In genomic region chr17:49433000-49433694, GRCh38 we compare ENCODE assay signal across 21 cellular contexts. TPM values are rescaled to one million over a fixed set of nuclear protein-coding genes. Genes with fewer than 3 reads are reported as not detected.
A peak's percentile ranks its signal among the peaks of the same experiment; 100 is the strongest.
DNase-seq lines count a peak whose midpoint lies in the region; ATAC-seq, FAIRE-seq and TF ChIP-seq lines count a peak whose summit lies in the region.
"Had no signal": no experiment of that assay in that cellular context is flagged by ENCODE, and none has a peak within 500 bp of the region (broad histone marks: within the 10 kb centered on the region; RNA-seq: fewer than 3 reads in every experiment).

No MANE protein-coding gene starts in this region.

- no peaks in the 10 kb centered on the region for H4K20me1 ChIP-seq in H1 (replicated peaks in 1 of 2; ENCODE audit: control insufficient read depth in 1 of 2, insufficient read depth in 2 of 2, low read length in 2 of 2)

- H3K9ac ChIP-seq in H1 (replicated peaks in 1 of 4; ENCODE audit: extremely low read depth in 1 of 4, low read depth in 3 of 4, low read length in 3 of 4) (0 out of 7 replicates have a peak overlapping the region, but pooled peaks of 1 of the 4 experiments have one; percentile 8), liver (ENCODE audit: low read depth in 1 of 2, low read length in 2 of 2) (no peak overlapping the region)

- H3K27ac Mint-ChIP-seq in activated T-cell treated with anti-CD3 and anti-CD28 coated beads, Interleukin-2, amount 50 U/mL, for 24 hours, result no peak overlapping the region
- H3K27ac Mint-ChIP-seq: B cell; CD4-positive, alpha-beta T cell; GM23338; IgD-negative memory B cell had no signal

- no peaks in the 10 kb centered on the region for H3K79me2 ChIP-seq in H1 (ENCODE audit: control insufficient read depth in 1 of 2, insufficient read depth in 2 of 2, low read length in 2 of 2)

- no peak overlapping the region for H2BK120ac ChIP-seq in H1 (replicated peaks; ENCODE audit: low read depth, low read length)

- peak overlapping the region; percentile 71; the same call in 1 of the 2 replicates for H4K8ac ChIP-seq in H1 (ENCODE audit: extremely low read depth, insufficient read depth, low read length)

- H3K18ac ChIP-seq in H1 (ENCODE audit: extremely low read depth, low read length), result no peak overlapping the region

- TF ChIP-seq EP300 in H1 (IDR thresholded peaks at IDR 0.05; ENCODE audit: borderline replicate concordance in 1 of 2, low read depth in 2 of 2, low read length in 2 of 2), result no peak

- no peak overlapping the region; the same call in 1 of the 2 replicates for H2AK5ac ChIP-seq in H1 (ENCODE audit: low read depth, low read length)

- TF ChIP-seq CTCF in H1 (IDR thresholded peaks at IDR 0.05; ENCODE audit: control extremely low read depth in 1 of 3, insufficient read depth in 1 of 3, low read depth in 1 of 3, low read length in 3 of 3), result no peak
- TF ChIP-seq CTCF in liver (IDR thresholded peaks at IDR 0.05; ENCODE audit: low read depth, low read length, missing input control), result no peak

- no peaks in the 10 kb centered on the region for H3K9me3 Mint-ChIP-seq in activated T-cell treated with anti-CD3 and anti-CD28 coated beads, Interleukin-2, amount 50 U/mL, for 24 hours
- H3K9me3 Mint-ChIP-seq: CD4-positive, alpha-beta T cell; GM23338; IgD-negative memory B cell had no signal

- peaks cover 0 to 11% (median 3%) of the 10 kb centered on the region in 4 experiments; a peak in 5 of 7 replicates for H3K4me1 ChIP-seq in H1 (replicated peaks in 1 of 4; ENCODE audit: control insufficient read depth in 3 of 4, insufficient read depth in 4 of 4, low read length in 3 of 4)
- H3K4me1 ChIP-seq in liver (ENCODE audit: control insufficient read depth in 4 of 4, insufficient read depth in 4 of 4, low read length in 3 of 4), result peaks cover 0 to 12% (median 8%) of the 10 kb centered on the region in 4 donors
- H3K4me1 ChIP-seq: Caco-2, HAP-1 had no signal

- no peaks in the 10 kb centered on the region for H3K36me3 Mint-ChIP-seq in activated T-cell treated with anti-CD3 and anti-CD28 coated beads, Interleukin-2, amount 50 U/mL, for 24 hours (ENCODE audit: low read depth)
- H3K36me3 Mint-ChIP-seq: IgD-negative memory B cell had no signal

- H3K23ac ChIP-seq in H1 (ENCODE audit: insufficient read length), result no peak overlapping the region

- POLR2A ChIA-PET in H1 (lab: Charles Lee; ENCODE audit: partially characterized antibody), result no interaction called here

- no peak for TF ChIP-seq RAD21 in H1 (IDR thresholded peaks at IDR 0.05 in 1 of 2, conservative IDR thresholded peaks at IDR 0.05 in 1 of 2; ENCODE audit: low read depth in 2 of 2, low read length in 2 of 2)
- TF ChIP-seq RAD21 in liver (IDR thresholded peaks at IDR 0.05), result no peak

- H3K27me3 Mint-ChIP-seq in activated T-cell treated with anti-CD3 and anti-CD28 coated beads, Interleukin-2, amount 50 U/mL, for 24 hours, result peaks cover 16% of the 10 kb centered on the region

- no peak overlapping the region for H3K27ac ChIP-seq in H1 (ENCODE audit: low read depth, low read length)
- no peak overlapping the region for H3K27ac ChIP-seq in liver (ENCODE audit: low read depth in 1 of 2, low read length in 2 of 2)
- H3K27ac ChIP-seq: C4-2B, HL-60 had no signal

- H3K56ac ChIP-seq in H1 (replicated peaks; ENCODE audit: insufficient read length, low read depth, low read length), result no peak overlapping the region

- H2BK15ac ChIP-seq in H1 (ENCODE audit: low read length), result no peak overlapping the region

- H2AFZ ChIP-seq in H1 (ENCODE audit: low read length), result no peak overlapping the region
- H2AFZ ChIP-seq: GM23338 had no signal

- H3K36me3 ChIP-seq in H7 (replicated peaks; ENCODE audit: control insufficient read depth, insufficient read depth, low read length) (no peaks in the 10 kb centered on the region), H1 (ENCODE audit: control insufficient read depth in 2 of 4, insufficient read depth in 4 of 4, low read length in 3 of 4) (no peaks in the 10 kb centered on the region), liver (ENCODE audit: control insufficient read depth in 4 of 4, insufficient read depth in 3 of 4, low read depth in 1 of 4, low read length in 3 of 4) (no peaks in the 10 kb centered on the region)
- H3K36me3 ChIP-seq: HAP-1 had no signal

- H4K5ac ChIP-seq in H1 (ENCODE audit: insufficient read length, low read depth, low read length), result no peak overlapping the region

- H3K27me3 ChIP-seq in H7 (ENCODE audit: control insufficient read depth, insufficient read depth, low read length) (peaks cover 3% of the 10 kb centered on the region), H1 (replicated peaks in 1 of 4; ENCODE audit: control insufficient read depth in 3 of 4, extremely low read depth in 1 of 4, insufficient read depth in 3 of 4, low read length in 3 of 4) (peaks cover 0 to 7% (median 3%) of the 10 kb centered on the region in 4 experiments; a peak in 2 of 7 replicates), liver (ENCODE audit: control insufficient read depth in 4 of 4, insufficient read depth in 4 of 4, low read length in 3 of 4) (no peaks in the 10 kb centered on the region)

- CTCF ChIA-PET in H1 (lab: Charles Lee; ENCODE audit: partially characterized antibody), result interaction anchor here (0.6 to 10.4 kb wide), 14 partner anchors 10 to 320 kb away, joined by 3 to 146 read pairs (median 34); partner anchors contain the start of genes NGFR and PHB1

- H3K4me3 ChIP-seq in H7 (ENCODE audit: insufficient read depth, low read depth, low read length) (no peak overlapping the region), H1 (ENCODE audit: extremely low read depth in 1 of 4, insufficient read depth in 2 of 4, low read depth in 3 of 4, low read length in 4 of 4) (no peak overlapping the region), liver (ENCODE audit: low read depth in 1 of 3, low read length in 3 of 3) (no peak overlapping the region)
- H3K4me3 ChIP-seq: GM23338, HAP-1 had no signal

- no peak overlapping the region for H2BK20ac ChIP-seq in H1 (ENCODE audit: low read length)

- H3K4me1 Mint-ChIP-seq in activated T-cell treated with anti-CD3 and anti-CD28 coated beads, Interleukin-2, amount 50 U/mL, for 24 hours (ENCODE audit: low read depth), result no peaks in the 10 kb centered on the region
- H3K4me1 Mint-ChIP-seq: B cell, IgD-negative memory B cell had no signal

- H4K91ac ChIP-seq in H1 (replicated peaks; ENCODE audit: insufficient read length, low read length), result no peak overlapping the region

- H3K79me1 ChIP-seq in H1 (ENCODE audit: low read depth, low read length), result no peaks in the 10 kb centered on the region

- H3K9me3 ChIP-seq in H1 (ENCODE audit: insufficient read depth in 2 of 2, low read depth in 1 of 2, low read length in 1 of 2), result no peaks in the 10 kb centered on the region
- H3K9me3 ChIP-seq in liver (ENCODE audit: control insufficient read depth in 4 of 4, low read length in 3 of 4), result no peaks in the 10 kb centered on the region
- H3K9me3 ChIP-seq: HAP-1 had no signal

- no peak for FAIRE-seq in H1 (lab: Jason Lieb, UNC)
- FAIRE-seq: D721Med, G401.6, GM12891 had no signal

- no peak overlapping the region for H2BK12ac ChIP-seq in H1 (ENCODE audit: low read depth, low read length)

- no peak overlapping the region for H2BK5ac ChIP-seq in H1 (ENCODE audit: low read depth, low read length)

- H3K14ac ChIP-seq in H1 (ENCODE audit: insufficient read length), result no peak overlapping the region

- no peak for ATAC-seq in HG03280 (IDR thresholded peaks at IDR 0.05; ENCODE audit: unreplicated experiment)
- ATAC-seq: GM23338 had no signal

- DNase-seq in AG20443 (ENCODE audit: low spot score) (peak; percentile 4), H7 (peak; percentile 19), H1 (ENCODE audit: low read depth in 1 of 2, low spot score in 2 of 2) (no peak), putamen (ENCODE audit: low spot score) (no peak), germinal center (ENCODE audit: low spot score) (no peak)
- DNase-seq in activated T-cell treated with anti-CD3 and anti-CD28 coated beads, Interleukin-2, amount 50 U/mL, for 24 hours, result no peak
- DNase-seq: 8988T; CD4-positive, alpha-beta T cell; KBM-7 had no signal

- TF ChIP-seq POLR2A in H1 (IDR thresholded peaks at IDR 0.05; ENCODE audit: control extremely low read depth in 1 of 2, low read depth in 2 of 2, low read length in 2 of 2), result no peak

- WGBS in H1 (ENCODE audit: extremely low coverage in 1 of 2, insufficient coverage in 1 of 2, insufficient read length in 1 of 2, insufficient replicate concordance in 2 of 2, low coverage in 1 of 2, low lambda C conversion rate in 2 of 2, missing lambda C conversion rate in 1 of 2), 2 experiments, result 92% methylated on average over 4 of the region's 4 CpGs; no CpG with 5 or more reads in 1 of the 2 experiments
- 74% methylated on average over 4 of the region's 4 CpGs for WGBS in liver

- H3K4me3 Mint-ChIP-seq in activated T-cell treated with anti-CD3 and anti-CD28 coated beads, Interleukin-2, amount 50 U/mL, for 24 hours, result no peak overlapping the region
- H3K4me3 Mint-ChIP-seq: B cell; CD4-positive, alpha-beta T cell; GM23338; IgD-negative memory B cell had no signal

- no peaks in the 10 kb centered on the region for H3K23me2 ChIP-seq in H1 (ENCODE audit: low read depth, low read length)

- H3K4ac ChIP-seq in H1 (replicated peaks; ENCODE audit: insufficient read length, low read depth, low read length), result no peak overlapping the region

- no peak overlapping the region for H3K4me2 ChIP-seq in H1 (ENCODE audit: insufficient read depth in 1 of 2, low read depth in 2 of 2, low read length in 2 of 2)
- H3K4me2 ChIP-seq: GM23338 had no signal

TF ChIP-seq in H1, 55 proteins besides CTCF, POLR2A, EP300 and RAD21 (continues in another document):
- TF ChIP-seq SIN3A (conservative IDR thresholded peaks at IDR 0.05 in 1 of 2, IDR thresholded peaks at IDR 0.05 in 1 of 2; ENCODE audit: low read depth in 1 of 2, low read length in 2 of 2), result no peak

TF ChIP-seq in liver, 16 proteins besides CTCF, POLR2A, EP300 and RAD21:
- peak; percentile 9 to 13 for TF ChIP-seq HNF4A (conservative IDR thresholded peaks at IDR 0.05)
- peak; percentile 24 to 30 for TF ChIP-seq RXRA (IDR thresholded peaks at IDR 0.05)
- no peak for TF ChIP-seq FOXA1 (IDR thresholded peaks at IDR 0.05)

RNA-seq across cellular contexts. Expression of gene PHB1, which starts 18.5 kb away (rescaled TPM):
- total RNA-seq in H7 (2014; rRNA removed; shearing (Covaris generic)), result 310 and 384 TPM in 2 replicates
- total RNA-seq in H1 (2021; fragmentation: NEBNext Ultra II Directional; extraction: Animal tissue kit (Norgen Biotek cat#: 25700)), result 386 and 401 TPM in 2 replicates
- 419 and 597 TPM in 2 replicates for polyA plus RNA-seq in H1 (2011; rRNA removed)
- polyA plus RNA-seq in H1 (2011; cell fraction: cytosol; rRNA removed), result 510 TPM
- 402 TPM for polyA plus RNA-seq in H1 (2011; cell fraction: nucleus; rRNA removed)
- 394 to 508 TPM (median 469 TPM) in 4 replicates for polyA plus RNA-seq in H1 (2012, experiment 1 of 2)
- polyA plus RNA-seq in H1 (2012, experiment 2 of 2), result 401 TPM
- 170 TPM for polyA plus RNA-seq in H1 (2013, experiment 1 of 2)
- polyA plus RNA-seq in H1 (2013, experiment 2 of 2), result 179 TPM
- polyA minus RNA-seq in H1 (2011; rRNA and poly(A)+ RNA removed), result 690 and 757 TPM in 2 replicates
- 130 TPM for polyA minus RNA-seq in H1 (2011; cell fraction: cytosol; rRNA and poly(A)+ RNA removed)
- 90.2 TPM for polyA minus RNA-seq in H1 (2011; cell fraction: nucleus; rRNA and poly(A)+ RNA removed)
- 10 to 100 TPM; 52.5 to 84.7 TPM for total RNA-seq in liver
- polyA plus RNA-seq in liver, result 100 to 1,000 TPM; 112 to 149 TPM

Comparison
In these comparisons a context has a peak if more than half of its experiments do, and no peak if none do; other contexts are left out.
1. DNase-seq: peak in AG20443 (single experiment) and H7 (single experiment); none in H1 (0 of 2), putamen (single experiment), germinal center (single experiment) and activated T-cell treated with anti-CD3 and anti-CD28 coated beads, Interleukin-2, amount 50 U/mL, for 24 hours (single experiment).